In the genomic region with DNA sequence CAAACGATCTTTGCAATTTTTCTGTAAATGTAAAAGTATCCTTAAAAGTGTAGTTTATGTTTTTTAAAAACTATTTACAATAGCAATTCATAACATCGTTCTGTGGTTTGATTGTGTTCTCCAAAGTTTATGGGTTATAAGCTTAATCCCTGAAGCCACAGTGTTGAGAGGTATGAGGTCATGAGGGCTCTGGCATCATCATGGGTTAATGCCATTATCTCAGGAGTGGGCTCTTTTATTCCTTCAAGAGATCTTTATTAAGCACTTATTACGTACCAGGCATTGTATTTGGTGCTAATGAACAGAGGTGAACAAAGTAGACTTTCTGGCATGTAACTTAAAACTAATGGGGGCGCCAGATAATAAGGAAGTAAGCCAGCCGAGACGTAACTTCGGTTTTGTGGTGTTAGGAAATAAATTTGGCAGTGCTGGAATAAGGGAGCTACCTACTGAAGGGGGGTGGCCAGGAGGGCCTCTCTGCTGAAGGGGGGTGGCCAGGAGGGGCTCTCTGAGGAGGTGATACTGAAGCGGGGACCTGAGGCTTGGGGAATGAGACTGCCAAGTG, we compare ENCODE assay signal across 25 cellular contexts.
DNase-seq lines count a peak whose midpoint lies in the region; ATAC-seq and TF ChIP-seq lines count a peak whose summit lies in the region.
"Had no signal": no experiment of that assay in that cellular context is flagged by ENCODE, and none has a peak within 500 bp of the region (broad histone marks: within the 10 kb centered on the region; RNA-seq: fewer than 3 reads in every experiment).

No MANE protein-coding gene starts in this region.

- no peaks in the 10 kb centered on the region for H3K9me2 ChIP-seq in SK-N-SH

- H3K4me3 ChIP-seq in SK-N-SH (ENCODE audit: low read depth in 2 of 2, low read length in 1 of 2): no peak overlapping the region
- no peak overlapping the region for H3K4me3 ChIP-seq in adrenal gland
- no peak overlapping the region for H3K4me3 ChIP-seq in esophagus muscularis mucosa
- H3K4me3 ChIP-seq: dorsolateral prefrontal cortex, gastroesophageal sphincter, GM12878, right lobe of liver, upper lobe of right lung had no signal

- no peak for TF ChIP-seq POLR2A in adrenal gland (IDR thresholded peaks at IDR 0.05)
- no peak for TF ChIP-seq POLR2A in esophagus muscularis mucosa (IDR thresholded peaks at IDR 0.05; ENCODE audit: low read depth)

- H3K4me1 ChIP-seq in SK-N-SH (ENCODE audit: control insufficient read depth in 1 of 2, insufficient read depth in 2 of 2, low read depth in 1 of 2, low read length in 1 of 2): peaks cover 0 to 35% of the 10 kb centered on the region in 2 experiments; a peak in 3 of 4 replicates
- peaks cover 31 to 41% of the 10 kb centered on the region in 2 donors for H3K4me1 ChIP-seq in adrenal gland (replicated peaks in 1 of 2)
- peaks cover 15 to 35% (median 22%) of the 10 kb centered on the region in 4 donors for H3K4me1 ChIP-seq in esophagus muscularis mucosa

- DNase-seq in SK-N-SH: peak; percentile 27
- DNase-seq in adrenal gland: peak in 2 of 7 donors; percentile 24 to 26
- DNase-seq in esophagus muscularis mucosa (ENCODE audit: extremely low spot score): no peak
- no peak for DNase-seq in sciatic nerve (ENCODE audit: low spot score)
- no peak for DNase-seq in activated effector memory CD4-positive, alpha-beta T cell treated with Interleukin-2 at 50 U/mL for 16 hours
- no peak for DNase-seq in NCI-H446 treated with DMSO at 0.1 percent for 48 hours (lab: John Stamatoyannopoulos, UW)
- DNase-seq: activated CD4-positive, alpha-beta T cell treated with anti-CD3 and anti-CD28 coated beads, Interleukin-2, amount 50 U/mL, for 4 hours; activated CD8-positive, alpha-beta memory T cell treated with anti-CD3 and anti-CD28 coated beads, Interleukin-2, amount 50 U/mL, for 4 hours; DND-41; dorsolateral prefrontal cortex; naive thymus-derived CD8-positive, alpha-beta T cell; NCI-H1048; NCI-H2081 treated with DMSO at 0.1 percent for 48 hours; NCI-H510A; posterior cingulate gyrus; right lobe of liver; stimulated activated CD4-positive, alpha-beta T cell treated with anti-CD3 and anti-CD28 coated beads, Interleukin-15, amount 100 ng/mL, for 24 hours; upper lobe of right lung; WERI-Rb-1 had no signal

- no peak overlapping the region for H3K9ac ChIP-seq in SK-N-SH
- H3K9ac ChIP-seq: KMS-11 had no signal

- H4K20me1 ChIP-seq in SK-N-SH (ENCODE audit: insufficient read depth): peaks cover 14% of the 10 kb centered on the region

- no peak for TF ChIP-seq EP300 in SK-N-SH (IDR thresholded peaks at IDR 0.05; ENCODE audit: borderline replicate concordance in 1 of 2, low read depth in 1 of 2, low read length in 1 of 2)
- TF ChIP-seq EP300 in esophagus muscularis mucosa (IDR thresholded peaks at IDR 0.05): no peak

- H3K79me2 ChIP-seq in SK-N-SH (ENCODE audit: insufficient read depth): peaks cover 5% of the 10 kb centered on the region; the same call in 1 of the 2 replicates

- peak; percentile 62 for TF ChIP-seq RAD21 in SK-N-SH (IDR thresholded peaks at IDR 0.05; ENCODE audit: low read length)

- H3K27me3 ChIP-seq in SK-N-SH (ENCODE audit: insufficient read depth) (no peaks in the 10 kb centered on the region), adrenal gland (no peaks in the 10 kb centered on the region), esophagus muscularis mucosa (no peaks in the 10 kb centered on the region)
- H3K27me3 ChIP-seq: dorsolateral prefrontal cortex, gastroesophageal sphincter, right lobe of liver, upper lobe of right lung had no signal

- ATAC-seq in SK-N-SH treated with all-trans-retinoic acid at 6 μM for 48 hours (no peak), sciatic nerve (peak; percentile 40), HG03280 (IDR thresholded peaks at IDR 0.05; ENCODE audit: unreplicated experiment) (no peak)
- ATAC-seq: gastroesophageal sphincter; GM12878; naive thymus-derived CD8-positive, alpha-beta T cell; upper lobe of right lung had no signal

- no peak overlapping the region for H2AFZ ChIP-seq in SK-N-SH (ENCODE audit: low read depth)

- CTCF ChIA-PET in SK-N-SH (lab: Yijun Ruan, JAX): interaction anchor here (0.6 to 2.7 kb wide), 9 partner anchors 9 to 145 kb away, joined by 3 to 13 read pairs (median 4); no protein-coding TSS in a partner anchor

- H3F3A ChIP-seq in SK-N-SH (replicated peaks; ENCODE audit: insufficient read depth): peaks cover 33% of the 10 kb centered on the region

- H3K27ac ChIP-seq in SK-N-SH (ENCODE audit: low read depth in 2 of 2, low read length in 1 of 2) (no peak overlapping the region), adrenal gland (peak overlapping the region in 4 of 5 donors; percentile 46 to 78 (median 65)), esophagus muscularis mucosa (replicated peaks in 1 of 4) (no peak overlapping the region)
- H3K27ac ChIP-seq: dorsolateral prefrontal cortex, epithelial cell of prostate, gastroesophageal sphincter, KMS-11, right lobe of liver, upper lobe of right lung, WERI-Rb-1 had no signal

- peaks cover 9 to 34% of the 10 kb centered on the region in 2 experiments for H3K36me3 ChIP-seq in SK-N-SH (replicated peaks in 1 of 2; ENCODE audit: control insufficient read depth in 1 of 2, insufficient read depth in 2 of 2, low read length in 1 of 2)
- H3K36me3 ChIP-seq in adrenal gland (replicated peaks in 1 of 2): peaks cover 0 to 19% of the 10 kb centered on the region in 2 donors
- peaks cover 11 to 63% (median 40%) of the 10 kb centered on the region in 4 donors for H3K36me3 ChIP-seq in esophagus muscularis mucosa

- no peak overlapping the region for H3K4me2 ChIP-seq in SK-N-SH
- H3K4me2 ChIP-seq: KMS-11 had no signal

- POLR2A ChIA-PET in SK-N-SH (lab: Yijun Ruan, JAX): no interaction called here

- 95% methylated on average over 7 of the region's 8 CpGs for WGBS in SK-N-SH (ENCODE audit: low lambda C conversion rate)
- WGBS in adrenal gland, 4 donors: 52 to 74% (median 69%) methylated on average over 8 of the region's 8 CpGs
- WGBS in esophagus muscularis mucosa: 57% methylated on average over 8 of the region's 8 CpGs

- intact Hi-C loops in adrenal gland (cut with DNase I) (loop anchor here in 1 of 2 donors (10.0 kb wide), 1 partner anchor 138 kb away; no protein-coding TSS in a partner anchor), esophagus muscularis mucosa (cut with DNase I) (no loop called here), sciatic nerve (cut with DNase I) (no loop called here)

- H3K9me3 ChIP-seq in SK-N-SH: no peaks in the 10 kb centered on the region
- H3K9me3 ChIP-seq in adrenal gland (replicated peaks in 1 of 3): no peaks in the 10 kb centered on the region
- no peaks in the 10 kb centered on the region for H3K9me3 ChIP-seq in esophagus muscularis mucosa
- H3K9me3 ChIP-seq: gastroesophageal sphincter, right lobe of liver, upper lobe of right lung had no signal

- TF ChIP-seq CTCF in SK-N-SH (IDR thresholded peaks at IDR 0.05) (no peak), adrenal gland (IDR thresholded peaks at IDR 0.05) (no peak), esophagus muscularis mucosa (IDR thresholded peaks at IDR 0.05) (peak in 2 of 3 experiments; percentile 6 to 12)

TF ChIP-seq in SK-N-SH, 30 proteins besides CTCF, POLR2A, EP300 and RAD21 (continues in another document):
- TF ChIP-seq GABPA (IDR thresholded peaks at IDR 0.05; ENCODE audit: low read depth): no peak
- no peak for TF ChIP-seq CHD2 (IDR thresholded peaks at IDR 0.05; ENCODE audit: low read length, partially characterized antibody)
- no peak for TF ChIP-seq POLR2AphosphoS5 (IDR thresholded peaks at IDR 0.05; ENCODE audit: low read depth, low read length)
- no peak for TF ChIP-seq YY1 (IDR thresholded peaks at IDR 0.05; ENCODE audit: low read depth)
- no peak for TF ChIP-seq ELF1 (IDR thresholded peaks at IDR 0.05)
- TF ChIP-seq RXRA (IDR thresholded peaks at IDR 0.05; ENCODE audit: borderline replicate concordance, low read depth): no peak
- TF ChIP-seq, protein P1, sequence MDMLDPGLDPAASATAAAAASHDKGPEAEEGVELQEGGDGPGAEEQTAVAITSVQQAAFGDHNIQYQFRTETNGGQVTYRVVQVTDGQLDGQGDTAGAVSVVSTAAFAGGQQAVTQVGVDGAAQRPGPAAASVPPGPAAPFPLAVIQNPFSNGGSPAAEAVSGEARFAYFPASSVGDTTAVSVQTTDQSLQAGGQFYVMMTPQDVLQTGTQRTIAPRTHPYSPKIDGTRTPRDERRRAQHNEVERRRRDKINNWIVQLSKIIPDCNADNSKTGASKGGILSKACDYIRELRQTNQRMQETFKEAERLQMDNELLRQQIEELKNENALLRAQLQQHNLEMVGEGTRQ (IDR thresholded peaks at IDR 0.05; ENCODE audit: borderline replicate concordance, low read depth, low read length): no peak
- TF ChIP-seq TCF12 (IDR thresholded peaks at IDR 0.05): no peak
- TF ChIP-seq SMC3 (IDR thresholded peaks at IDR 0.05; ENCODE audit: low read depth, low read length): no peak
- TF ChIP-seq RCOR1 (IDR thresholded peaks at IDR 0.05; ENCODE audit: low read length): no peak
- TF ChIP-seq TAF1 (IDR thresholded peaks at IDR 0.05; ENCODE audit: borderline replicate concordance, low read depth, low read length): no peak
- TF ChIP-seq EZH2phosphoT487 (IDR thresholded peaks at IDR 0.05; ENCODE audit: borderline replicate concordance, low read depth): no peak

TF ChIP-seq in SK-N-SH treated with all-trans-retinoic acid at 6 μM for 48 hours, 23 proteins besides CTCF, POLR2A, EP300 and RAD21 (continues in another document):
- TF ChIP-seq OSR1 (CRISPR knock-in tag; IDR thresholded peaks at IDR 0.05) (no peak), ZC3H10 (CRISPR knock-in tag; IDR thresholded peaks at IDR 0.05) (no peak), ZFP3 (CRISPR knock-in tag; IDR thresholded peaks at IDR 0.05) (no peak), ISL1 (CRISPR knock-in tag; IDR thresholded peaks at IDR 0.05) (no peak), ZNF70 (CRISPR knock-in tag; IDR thresholded peaks at IDR 0.05) (no peak), BACH2 (CRISPR knock-in tag; IDR thresholded peaks at IDR 0.05; ENCODE audit: borderline replicate concordance) (no peak), RARB (CRISPR knock-in tag; IDR thresholded peaks at IDR 0.05) (no peak)
- TF ChIP-seq, protein P2, sequence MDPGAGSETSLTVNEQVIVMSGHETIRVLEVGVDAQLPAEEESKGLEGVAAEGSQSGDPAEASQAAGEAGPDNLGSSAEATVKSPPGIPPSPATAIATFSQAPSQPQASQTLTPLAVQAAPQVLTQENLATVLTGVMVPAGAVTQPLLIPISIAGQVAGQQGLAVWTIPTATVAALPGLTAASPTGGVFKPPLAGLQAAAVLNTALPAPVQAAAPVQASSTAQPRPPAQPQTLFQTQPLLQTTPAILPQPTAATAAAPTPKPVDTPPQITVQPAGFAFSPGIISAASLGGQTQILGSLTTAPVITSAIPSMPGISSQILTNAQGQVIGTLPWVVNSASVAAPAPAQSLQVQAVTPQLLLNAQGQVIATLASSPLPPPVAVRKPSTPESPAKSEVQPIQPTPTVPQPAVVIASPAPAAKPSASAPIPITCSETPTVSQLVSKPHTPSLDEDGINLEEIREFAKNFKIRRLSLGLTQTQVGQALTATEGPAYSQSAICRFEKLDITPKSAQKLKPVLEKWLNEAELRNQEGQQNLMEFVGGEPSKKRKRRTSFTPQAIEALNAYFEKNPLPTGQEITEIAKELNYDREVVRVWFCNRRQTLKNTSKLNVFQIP (CRISPR knock-in tag; IDR thresholded peaks at IDR 0.05; ENCODE audit: borderline replicate concordance, low read depth): no peak

Comparison
In these comparisons a context has a peak if more than half of its experiments do, and no peak if none do; other contexts are left out.
1. H3K27ac ChIP-seq: peak in adrenal gland (4 of 5); none in SK-N-SH (0 of 2) and esophagus muscularis mucosa (0 of 4).
2. CTCF ChIP-seq: peak in esophagus muscularis mucosa (2 of 3); none in SK-N-SH (single experiment) and adrenal gland (0 of 6).